ENCODE assay signal across 9 cellular contexts in genomic region chr18:48842259-48843061, GRCh38.
DNase-seq lines count a peak whose midpoint lies in the region; ATAC-seq and TF ChIP-seq lines count a peak whose summit lies in the region.
"Had no signal": no experiment of that assay in that cellular context is flagged by ENCODE, and none has a peak within 500 bp of the region (broad histone marks: within the 10 kb centered on the region; RNA-seq: fewer than 3 reads in every experiment).

No MANE protein-coding gene starts in this region.

- TF ChIP-seq POLR2A in lower leg skin (IDR thresholded peaks at IDR 0.05): no peak

- 0 out of 2 replicates have a peak, but pooled peaks cover 5% of the 10 kb centered on the region for H3K79me2 ChIP-seq in GM23248 (ENCODE audit: insufficient read depth)
- no peaks in the 10 kb centered on the region for H3K79me2 ChIP-seq in mammary epithelial cell (ENCODE audit: insufficient read depth, low read length)

- no TSS peak for BruUV-seq in mammary epithelial cell (replicated peaks; lab: Mats Ljungman, UMichigan)

- CTCF ChIA-PET in mammary epithelial cell (lab: Charles Lee; ENCODE audit: low non-redundant PET): no interaction called here

- H3K36me3 ChIP-seq in brain microvascular endothelial cell (replicated peaks) (no peaks in the 10 kb centered on the region), mesodermal cell (ENCODE audit: control insufficient read depth, insufficient read depth, low read length) (no peaks in the 10 kb centered on the region), upper lobe of right lung (no peaks in the 10 kb centered on the region), GM23248 (ENCODE audit: low read depth) (no peaks in the 10 kb centered on the region), mammary epithelial cell (ENCODE audit: insufficient read depth, low read length) (no peaks in the 10 kb centered on the region)

- H4K20me1 ChIP-seq in GM23248 (ENCODE audit: insufficient read depth): no peaks in the 10 kb centered on the region
- no peaks in the 10 kb centered on the region for H4K20me1 ChIP-seq in mammary epithelial cell (ENCODE audit: insufficient read depth, low read length)

- dilution Hi-C loops in mammary epithelial cell (cut with HindIII; ENCODE audit: low sequenced_read_pairs): no loop called here

- no peak overlapping the region for H3K4me2 ChIP-seq in GM23248 (ENCODE audit: unreplicated experiment)
- H3K4me2 ChIP-seq in mammary epithelial cell (ENCODE audit: insufficient read depth, low read depth, low read length): no peak overlapping the region

- 73 to 83% methylated on average over 9 to 16 of the region's 19 CpGs for WGBS in mesodermal cell (ENCODE audit: insufficient coverage in 2 of 2), 2 experiments
- WGBS in lower leg skin, 2 donors: 78 to 79% methylated on average over 19 of the region's 19 CpGs
- WGBS in GM23248 (ENCODE audit: low coverage in 1 of 2, low lambda C conversion rate in 2 of 2, missing lambda C conversion rate in 2 of 2), 2 experiments: 90 to 98% methylated on average over 17 to 19 of the region's 19 CpGs
- 95% methylated on average over 15 of the region's 19 CpGs for WGBS in mammary epithelial cell (ENCODE audit: low coverage, missing lambda C conversion rate)

- H3K27me3 ChIP-seq in brain microvascular endothelial cell (replicated peaks): no peaks in the 10 kb centered on the region
- no peaks in the 10 kb centered on the region for H3K27me3 ChIP-seq in upper lobe of right lung
- H3K27me3 ChIP-seq in GM23248 (replicated peaks; ENCODE audit: insufficient read depth): no peaks in the 10 kb centered on the region
- no peaks in the 10 kb centered on the region for H3K27me3 ChIP-seq in mammary epithelial cell (ENCODE audit: insufficient read depth, low read length)

- H3K4me3 ChIP-seq in brain microvascular endothelial cell (ENCODE audit: low read depth, low read length) (no peak overlapping the region), mesodermal cell (ENCODE audit: extremely low read depth, insufficient read depth, low read length, poor library complexity, severe bottlenecking) (no peak overlapping the region), upper lobe of right lung (no peak overlapping the region), lower leg skin (ENCODE audit: low read depth, poor library complexity, severe bottlenecking) (no peak overlapping the region), GM23248 (no peak overlapping the region), mammary epithelial cell (replicated peaks in 1 of 3; ENCODE audit: insufficient read depth in 1 of 3, low read depth in 2 of 3, low read length in 3 of 3) (no peak overlapping the region)

- H3K27ac ChIP-seq in brain microvascular endothelial cell: peak overlapping the region; percentile 73
- peak overlapping the region; percentile 75 for H3K27ac ChIP-seq in mesodermal cell (ENCODE audit: low read depth, low read length, severe bottlenecking)
- H3K27ac ChIP-seq in upper lobe of right lung: peak overlapping the region; percentile 82
- H3K27ac ChIP-seq in GM23248: no peak overlapping the region
- H3K27ac ChIP-seq in mammary epithelial cell (ENCODE audit: insufficient read depth, low read depth, low read length): no peak overlapping the region

- H3K9me3 ChIP-seq in mesodermal cell (ENCODE audit: control insufficient read depth, low read length) (no peaks in the 10 kb centered on the region), upper lobe of right lung (no peaks in the 10 kb centered on the region), GM23248 (ENCODE audit: low read depth) (no peaks in the 10 kb centered on the region), mammary epithelial cell (replicated peaks; ENCODE audit: insufficient read depth, low read length) (no peaks in the 10 kb centered on the region)

- TF ChIP-seq CTCF in brain microvascular endothelial cell (IDR thresholded peaks at IDR 0.05; ENCODE audit: low read depth, low read length, missing control alignments) (no peak), upper lobe of right lung (IDR thresholded peaks at IDR 0.05) (no peak), lower leg skin (IDR thresholded peaks at IDR 0.05) (no peak), mammary epithelial cell (conservative IDR thresholded peaks at IDR 0.05 in 1 of 2, IDR thresholded peaks at IDR 0.05 in 1 of 2; ENCODE audit: extremely low read depth in 1 of 2, insufficient read depth in 1 of 2, low read depth in 1 of 2, low read length in 2 of 2) (no peak)

- in situ Hi-C loops in brain microvascular endothelial cell (cut with HindIII; ENCODE audit: low pct_ligation_motif_present, low sequenced_read_pairs): no loop called here
- in situ Hi-C loops in GM23248 (cut with MboI): no loop called here
- in situ Hi-C loops in mammary epithelial cell (cut with MboI; ENCODE audit: low sequenced_read_pairs in 2 of 2): no loop called here

- peak; percentile 9 for ATAC-seq in upper lobe of right lung

- H2AFZ ChIP-seq in GM23248 (no peak overlapping the region), mammary epithelial cell (ENCODE audit: low read depth, low read length) (no peak overlapping the region)

- H3K9ac ChIP-seq in GM23248 (no peak overlapping the region), mammary epithelial cell (ENCODE audit: insufficient read depth, low read length) (no peak overlapping the region)

- intact Hi-C loops in upper lobe of right lung (cut with DNase I) (no loop called here), lower leg skin (cut with DNase I; ENCODE audit: low total_unique reads) (no loop called here), mammary epithelial cell (cut with micrococcal nuclease) (no loop called here)

- no peaks in the 10 kb centered on the region for H3K9me2 ChIP-seq in GM23248 (ENCODE audit: insufficient read depth)

- peaks cover 28% of the 10 kb centered on the region for H3F3A ChIP-seq in GM23248 (ENCODE audit: insufficient read depth)

- peak; percentile 45 for DNase-seq in activated naive CD4-positive, alpha-beta T cell treated with Interleukin-2 at 50 U/mL for 16 hours
- DNase-seq in activated naive CD4-positive, alpha-beta T cell treated with anti-CD3 and anti-CD28 coated beads, Interleukin-2, amount 50 U/mL, for 16 hours: no peak
- DNase-seq in brain microvascular endothelial cell (peak; percentile 66), upper lobe of right lung (peak; percentile 63), lower leg skin (ENCODE audit: low spot score in 2 of 2) (no peak), GM23248 (no peak), mammary epithelial cell (no peak)
- DNase-seq: NCI-H1694 had no signal

- H3K4me1 ChIP-seq in mesodermal cell (ENCODE audit: control insufficient read depth, insufficient read depth, low read length, poor library complexity, severe bottlenecking): peaks cover 51% of the 10 kb centered on the region
- H3K4me1 ChIP-seq in upper lobe of right lung: peaks cover 57% of the 10 kb centered on the region
- H3K4me1 ChIP-seq in GM23248 (ENCODE audit: insufficient read depth): peaks cover 37% of the 10 kb centered on the region
- peaks cover 36% of the 10 kb centered on the region for H3K4me1 ChIP-seq in mammary epithelial cell (ENCODE audit: insufficient read depth, low read length)

Comparison
In these comparisons a context has a peak if more than half of its experiments do, and no peak if none do; other contexts are left out.
1. DNase-seq: peak in activated naive CD4-positive, alpha-beta T cell treated with Interleukin-2 at 50 U/mL for 16 hours (single experiment), brain microvascular endothelial cell (single experiment) and upper lobe of right lung (single experiment); none in activated naive CD4-positive, alpha-beta T cell treated with anti-CD3 and anti-CD28 coated beads, Interleukin-2, amount 50 U/mL, for 16 hours (single experiment), lower leg skin (0 of 2), GM23248 (single experiment) and mammary epithelial cell (single experiment).
2. H3K27ac ChIP-seq: peak in brain microvascular endothelial cell (single experiment), mesodermal cell (single experiment) and upper lobe of right lung (single experiment); none in GM23248 (single experiment) and mammary epithelial cell (single experiment).